ENCODE assay signal across 9 cellular contexts in the genomic region with DNA sequence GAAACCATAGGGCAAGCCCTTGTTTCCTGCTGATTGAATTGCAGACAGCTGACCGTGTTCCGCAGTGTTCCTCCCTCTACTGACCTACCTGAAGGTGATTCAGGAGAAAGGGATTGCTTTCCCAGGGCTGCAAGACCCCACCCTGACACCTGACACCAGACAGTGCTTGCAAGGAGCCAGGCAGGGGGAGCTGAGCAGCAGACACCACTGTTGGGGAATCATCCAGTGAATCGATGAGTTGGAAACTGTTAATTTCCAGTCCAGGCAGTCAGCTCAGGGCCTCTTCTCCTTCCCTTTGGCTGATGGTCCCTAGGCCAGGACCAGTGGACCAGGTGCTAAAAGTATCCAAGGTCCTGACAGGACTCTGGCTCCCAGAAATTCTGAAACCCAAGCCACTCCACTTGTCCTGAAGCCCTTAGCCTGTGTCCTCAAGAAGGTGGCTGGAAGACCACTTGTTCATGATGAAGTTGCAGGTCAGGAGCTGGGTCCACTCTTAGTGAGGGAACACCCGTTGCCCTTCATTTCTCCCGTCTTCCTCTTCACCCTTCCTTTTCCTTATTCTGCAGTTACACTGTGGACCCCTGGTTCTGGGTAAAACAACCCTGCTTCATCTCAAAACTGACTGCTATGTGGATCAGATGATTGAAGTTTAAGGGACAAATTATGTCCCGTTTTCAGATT. TPM values are rescaled to one million over a fixed set of nuclear protein-coding genes. Genes with fewer than 3 reads are reported as not detected.
A peak's percentile ranks its signal among the peaks of the same experiment; 100 is the strongest.
DNase-seq lines count a peak whose midpoint lies in the region; ATAC-seq and TF ChIP-seq lines count a peak whose summit lies in the region.
"Had no signal": no experiment of that assay in that cellular context is flagged by ENCODE, and none has a peak within 500 bp of the region (broad histone marks: within the 10 kb centered on the region; RNA-seq: fewer than 3 reads in every experiment).

No MANE protein-coding gene starts in this region.

- H3K9me3 Mint-ChIP-seq in activated CD8-positive, alpha-beta memory T cell treated with anti-CD3 and anti-CD28 coated beads, Interleukin-2, amount 10 ng/mL, durations not matched to agents 7 days and 5 days (ENCODE audit: low read depth), result no peaks in the 10 kb centered on the region
- H3K9me3 Mint-ChIP-seq in glutamatergic neuron (ENCODE audit: unreplicated experiment), result peaks cover 13% of the 10 kb centered on the region
- H3K9me3 Mint-ChIP-seq in stimulated activated naive CD8-positive, alpha-beta T cell treated with anti-CD3 and anti-CD28 coated beads, Interleukin-15, amount 100 ng/mL, for 72 hours, result no peaks in the 10 kb centered on the region

- no peak overlapping the region for H3K4me3 ChIP-seq in WERI-Rb-1 (ENCODE audit: low read depth, low read length)

- ATAC-seq in activated CD8-positive, alpha-beta memory T cell treated with anti-CD3 and anti-CD28 coated beads, Interleukin-2, amount 10 ng/mL, durations not matched to agents 7 days and 5 days, result no peak
- no peak for ATAC-seq in stimulated activated naive CD8-positive, alpha-beta T cell treated with anti-CD3 and anti-CD28 coated beads, Interleukin-15, amount 100 ng/mL, for 72 hours
- no peak for ATAC-seq in HG02610 (IDR thresholded peaks at IDR 0.05; ENCODE audit: unreplicated experiment)

- H3K27me3 Mint-ChIP-seq in activated CD8-positive, alpha-beta memory T cell treated with anti-CD3 and anti-CD28 coated beads, Interleukin-2, amount 10 ng/mL, durations not matched to agents 7 days and 5 days, result peaks cover 2% of the 10 kb centered on the region
- peaks cover 7% of the 10 kb centered on the region for H3K27me3 Mint-ChIP-seq in glutamatergic neuron (ENCODE audit: unreplicated experiment)
- H3K27me3 Mint-ChIP-seq in stimulated activated naive CD8-positive, alpha-beta T cell treated with anti-CD3 and anti-CD28 coated beads, Interleukin-15, amount 100 ng/mL, for 72 hours, result no peaks in the 10 kb centered on the region

- DNase-seq in activated CD8-positive, alpha-beta memory T cell treated with anti-CD3 and anti-CD28 coated beads, Interleukin-2, amount 10 ng/mL, durations not matched to agents 7 days and 5 days, result no peak
- no peak for DNase-seq in activated CD8-positive, alpha-beta memory T cell treated with anti-CD3 and anti-CD28 coated beads for 24 hours
- DNase-seq in WERI-Rb-1 (no peak), glutamatergic neuron (no peak), UCSD-AML1 (lab: John Stamatoyannopoulos, UW; ENCODE audit: unreplicated experiment) (no peak), NCI-H1436 treated with DMSO at 0.1 percent for 48 hours (lab: John Stamatoyannopoulos, UW) (no peak)
- DNase-seq in stimulated activated naive CD8-positive, alpha-beta T cell treated with anti-CD3 and anti-CD28 coated beads, Interleukin-15, amount 100 ng/mL, for 72 hours, result peak in 1 of 2 donors; percentile 32

- H3K4me3 Mint-ChIP-seq in activated CD8-positive, alpha-beta memory T cell treated with anti-CD3 and anti-CD28 coated beads, Interleukin-2, amount 10 ng/mL, durations not matched to agents 7 days and 5 days, result no peak overlapping the region
- H3K4me3 Mint-ChIP-seq in glutamatergic neuron (ENCODE audit: unreplicated experiment), result no peak overlapping the region
- no peak overlapping the region for H3K4me3 Mint-ChIP-seq in stimulated activated naive CD8-positive, alpha-beta T cell treated with anti-CD3 and anti-CD28 coated beads, Interleukin-15, amount 100 ng/mL, for 72 hours

- CTCF ChIA-PET in activated CD8-positive, alpha-beta memory T cell treated with anti-CD3 and anti-CD28 coated beads, Interleukin-2, amount 10 ng/mL, durations not matched to agents 7 days and 5 days (lab: Charles Lee), result interaction anchor here (3.4 to 6.9 kb wide), 3 partner anchors 10 to 54 kb away, joined by 15 to 57 read pairs (median 25); a partner anchor contains a TSS

- peaks cover 54% of the 10 kb centered on the region for H3K36me3 ChIP-seq in WERI-Rb-1

- H3K36me3 Mint-ChIP-seq in activated CD8-positive, alpha-beta memory T cell treated with anti-CD3 and anti-CD28 coated beads, Interleukin-2, amount 10 ng/mL, durations not matched to agents 7 days and 5 days, result peaks cover 36% of the 10 kb centered on the region
- peaks cover 12% of the 10 kb centered on the region for H3K36me3 Mint-ChIP-seq in glutamatergic neuron (ENCODE audit: unreplicated experiment)

- peak overlapping the region; percentile 12 for H3K27ac Mint-ChIP-seq in activated CD8-positive, alpha-beta memory T cell treated with anti-CD3 and anti-CD28 coated beads, Interleukin-2, amount 10 ng/mL, durations not matched to agents 7 days and 5 days
- peak overlapping the region; percentile 49 for H3K27ac Mint-ChIP-seq in glutamatergic neuron (ENCODE audit: unreplicated experiment)
- peak overlapping the region; percentile 55 to 94 for H3K27ac Mint-ChIP-seq in stimulated activated naive CD8-positive, alpha-beta T cell treated with anti-CD3 and anti-CD28 coated beads, Interleukin-15, amount 100 ng/mL, for 72 hours

- H3K4me1 Mint-ChIP-seq in activated CD8-positive, alpha-beta memory T cell treated with anti-CD3 and anti-CD28 coated beads, Interleukin-2, amount 10 ng/mL, durations not matched to agents 7 days and 5 days, result peaks cover 28% of the 10 kb centered on the region
- H3K4me1 Mint-ChIP-seq in glutamatergic neuron (ENCODE audit: low read depth, unreplicated experiment), result peaks cover 29% of the 10 kb centered on the region
- H3K4me1 Mint-ChIP-seq in stimulated activated naive CD8-positive, alpha-beta T cell treated with anti-CD3 and anti-CD28 coated beads, Interleukin-15, amount 100 ng/mL, for 72 hours, result peaks cover 48% of the 10 kb centered on the region

- H3K27ac ChIP-seq in WERI-Rb-1, result peak overlapping the region; percentile 18

- TF ChIP-seq CTCF in WERI-Rb-1 (IDR thresholded peaks at IDR 0.05; ENCODE audit: low read depth, low read length) (no peak), glutamatergic neuron (IDR thresholded peaks at IDR 0.05; ENCODE audit: partially characterized antibody, unreplicated experiment) (no peak)

- H3K27me3 ChIP-seq in WERI-Rb-1 (ENCODE audit: insufficient read depth, low read depth, severe bottlenecking), result no peaks in the 10 kb centered on the region

- no peaks in the 10 kb centered on the region for H3K9me3 ChIP-seq in WERI-Rb-1 (ENCODE audit: severe bottlenecking)
- H3K9me3 ChIP-seq: thoracic aorta had no signal

RNA-seq across cellular contexts. Expression of a gene that starts 9.5 kb away (rescaled TPM):
- 10 to 100 TPM; 32.8 to 33.1 TPM for total RNA-seq in activated CD8-positive, alpha-beta memory T cell treated with anti-CD3 and anti-CD28 coated beads, Interleukin-2, amount 10 ng/mL, durations not matched to agents 7 days and 5 days
- 65.5 TPM for total RNA-seq in glutamatergic neuron (ENCODE audit: unreplicated experiment)

RNA-seq across cellular contexts. Expression of a gene that starts 10.1 kb away (rescaled TPM):
- 10 to 100 TPM; 46.1 to 53.7 TPM for total RNA-seq in activated CD8-positive, alpha-beta memory T cell treated with anti-CD3 and anti-CD28 coated beads, Interleukin-2, amount 10 ng/mL, durations not matched to agents 7 days and 5 days
- 18.2 TPM for total RNA-seq in glutamatergic neuron (ENCODE audit: unreplicated experiment)

RNA-seq across cellular contexts. Expression of a gene that starts 53.9 kb away (rescaled TPM):
- total RNA-seq in activated CD8-positive, alpha-beta memory T cell treated with anti-CD3 and anti-CD28 coated beads, Interleukin-2, amount 10 ng/mL, durations not matched to agents 7 days and 5 days, result 1 to 10 TPM; 1.0 to 1.1 TPM
- total RNA-seq in glutamatergic neuron (ENCODE audit: unreplicated experiment), result not detected

Comparison
In these comparisons a context has a peak if more than half of its experiments do, and no peak if none do; other contexts are left out.
1. H3K27ac Mint-ChIP-seq: peak in every context shown above with its lines; median percentile 74 in stimulated activated naive CD8-positive, alpha-beta T cell treated with anti-CD3 and anti-CD28 coated beads, Interleukin-15, amount 100 ng/mL, for 72 hours; 49 in glutamatergic neuron; 12 in activated CD8-positive, alpha-beta memory T cell treated with anti-CD3 and anti-CD28 coated beads, Interleukin-2, amount 10 ng/mL, durations not matched to agents 7 days and 5 days.